1 cellular context compared by ENCODE assay signal in genomic region chr2:43233218-43234212, GRCh38.
TF ChIP-seq lines count a peak whose summit lies in the region.

No MANE protein-coding gene starts in this region.

TF ChIP-seq in GM12878, 131 proteins besides CTCF, POLR2A, EP300 and RAD21:
- no peak for TF ChIP-seq RUNX3 (IDR thresholded peaks at IDR 0.05; ENCODE audit: low read length)
- TF ChIP-seq ZBTB40 (IDR thresholded peaks at IDR 0.05; ENCODE audit: borderline replicate concordance), result peak; percentile 58; the same call in 1 of the 2 replicates
- TF ChIP-seq SPI1 (IDR thresholded peaks at IDR 0.05; ENCODE audit: borderline replicate concordance, insufficient read depth, low read depth, low read length), result peak; percentile 47; the same call in 1 of the 2 replicates
TF ChIP-seq in GM12878: peak in this region for 2.
